10 cellular contexts compared by ENCODE assay signal in the genomic region with DNA sequence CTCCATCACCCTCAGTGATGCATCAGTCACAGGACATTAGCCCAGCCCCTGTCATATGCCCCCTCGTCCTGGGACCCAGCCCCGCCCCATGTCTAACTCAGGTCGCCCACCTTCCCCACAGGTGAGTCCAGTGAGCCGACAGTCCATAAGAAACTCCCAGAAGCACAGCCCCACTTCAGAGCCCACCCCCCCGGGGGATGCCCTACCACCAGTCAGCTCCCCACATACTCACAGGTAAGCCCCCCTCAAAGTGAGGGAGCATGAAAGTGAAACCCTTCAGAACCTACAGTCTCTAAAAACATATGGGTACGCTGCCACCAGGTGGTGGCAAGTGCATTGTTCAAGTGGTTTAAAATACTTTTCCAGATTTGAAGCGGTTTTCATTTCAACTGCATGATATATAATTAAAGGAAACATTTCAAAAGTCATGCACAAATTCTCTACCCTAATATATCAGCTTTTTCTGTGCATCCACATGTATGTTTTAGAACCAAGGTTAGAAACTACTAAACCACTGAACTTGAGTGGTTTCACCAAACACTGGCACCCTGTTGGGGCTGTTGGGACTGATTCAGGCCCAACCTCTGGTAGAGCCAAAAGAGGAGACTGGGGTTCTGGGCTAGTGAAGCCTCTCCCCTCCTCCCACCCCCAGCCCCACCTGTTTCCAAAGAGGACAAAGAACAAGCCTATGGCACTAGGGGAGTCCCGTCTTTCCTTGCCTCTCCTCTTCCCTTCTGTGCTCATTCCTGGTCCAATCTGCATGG. TPM values are rescaled to one million over a fixed set of nuclear protein-coding genes. Genes with fewer than 3 reads are reported as not detected.
DNase-seq lines count a peak whose midpoint lies in the region; ATAC-seq and TF ChIP-seq lines count a peak whose summit lies in the region.
"Had no signal": no experiment of that assay in that cellular context is flagged by ENCODE, and none has a peak within 500 bp of the region (broad histone marks: within the 10 kb centered on the region; RNA-seq: fewer than 3 reads in every experiment).

No MANE protein-coding gene starts in this region.

- H3K36me3 ChIP-seq in gastrocnemius medialis: no peaks in the 10 kb centered on the region
- H3K36me3 ChIP-seq: HAP-1 had no signal

- in situ Hi-C loops in gastrocnemius medialis (cut with MboI; ENCODE audit: low sequenced_read_pairs in 4 of 4): loop anchor here in 3 of 4 donors (25.0 kb wide), 1 partner anchor 161 kb away; a partner anchor contains a TSS

- no peaks in the 10 kb centered on the region for H3K36me3 Mint-ChIP-seq in activated T-cell treated with anti-CD3 and anti-CD28 coated beads, Interleukin-2, amount 50 U/mL, for 4 hours (ENCODE audit: insufficient read depth)

- TF ChIP-seq CTCF in 22Rv1 (IDR thresholded peaks at IDR 0.05) (peak; percentile 72), foreskin keratinocyte (conservative IDR thresholded peaks at IDR 0.05) (peak; percentile 75), gastrocnemius medialis (IDR thresholded peaks at IDR 0.05 in 4 of 5, conservative IDR thresholded peaks at IDR 0.05 in 1 of 5) (peak; percentile 44 to 73 (median 67))

- no peak for TF ChIP-seq POLR2A in gastrocnemius medialis (IDR thresholded peaks at IDR 0.05)

- H3K27ac ChIP-seq in 22Rv1 (no peak overlapping the region), foreskin keratinocyte (no peak overlapping the region), gastrocnemius medialis (no peak overlapping the region)
- H3K27ac ChIP-seq: epithelial cell of prostate had no signal

- H3K9me3 Mint-ChIP-seq in activated T-cell treated with anti-CD3 and anti-CD28 coated beads, Interleukin-2, amount 50 U/mL, for 4 hours: no peaks in the 10 kb centered on the region

- peaks cover 16% of the 10 kb centered on the region for H3K4me1 Mint-ChIP-seq in activated T-cell treated with anti-CD3 and anti-CD28 coated beads, Interleukin-2, amount 50 U/mL, for 4 hours (ENCODE audit: low read depth)

- peak in 1 of 2 donors; percentile 25 for ATAC-seq in activated T-cell treated with anti-CD3 and anti-CD28 coated beads, Interleukin-2, amount 50 U/mL, for 4 hours
- no peak for ATAC-seq in foreskin keratinocyte
- ATAC-seq in gastrocnemius medialis: peak in 1 of 2 donors; percentile 64
- no peak for ATAC-seq in GM21825 (IDR thresholded peaks at IDR 0.05; ENCODE audit: unreplicated experiment)

- DNase-seq in ELR (ENCODE audit: low read depth): peak; percentile 68
- peak; percentile 20 for DNase-seq in NCI-H2196 treated with DMSO at 0.1 percent for 48 hours (lab: John Stamatoyannopoulos, UW; ENCODE audit: unreplicated experiment)
- peak; percentile 38 for DNase-seq in activated T-cell treated with anti-CD3 and anti-CD28 coated beads, Interleukin-2, amount 50 U/mL, for 4 hours
- DNase-seq in foreskin keratinocyte: no peak
- DNase-seq in gastrocnemius medialis: no peak
- no peak for DNase-seq in hippocampal formation (lab: John Stamatoyannopoulos, UW)

- no peak overlapping the region for H3K4me3 ChIP-seq in gastrocnemius medialis
- H3K4me3 ChIP-seq: HAP-1 had no signal

- no peaks in the 10 kb centered on the region for H3K9me3 ChIP-seq in gastrocnemius medialis
- H3K9me3 ChIP-seq: HAP-1 had no signal

- intact Hi-C loops in gastrocnemius medialis (cut with DNase I; ENCODE audit: low total_unique reads): loop anchor here (1.0 kb wide), 1 partner anchor 168 kb away; no protein-coding TSS in a partner anchor

- no peaks in the 10 kb centered on the region for H3K27me3 ChIP-seq in foreskin keratinocyte
- H3K27me3 ChIP-seq in gastrocnemius medialis: peaks cover 58 to 78% (median 73%) of the 10 kb centered on the region in 3 donors

- H3K27me3 Mint-ChIP-seq in activated T-cell treated with anti-CD3 and anti-CD28 coated beads, Interleukin-2, amount 50 U/mL, for 4 hours (ENCODE audit: low read depth): peaks cover 8% of the 10 kb centered on the region

- H3K4me1 ChIP-seq in foreskin keratinocyte: no peaks in the 10 kb centered on the region
- H3K4me1 ChIP-seq in gastrocnemius medialis: peaks cover 4 to 29% of the 10 kb centered on the region in 2 donors

- peak overlapping the region; percentile 65 for H3K4me3 Mint-ChIP-seq in activated T-cell treated with anti-CD3 and anti-CD28 coated beads, Interleukin-2, amount 50 U/mL, for 4 hours

RNA-seq across cellular contexts. Expression of a gene that starts 17.3 kb away (rescaled TPM):
- 10 to 100 TPM in 1 of 3 donors, 1 to 10 TPM in 2; 5.2 to 13.0 (median 7.0) TPM for total RNA-seq in activated T-cell treated with anti-CD3 and anti-CD28 coated beads, Interleukin-2, amount 50 U/mL, for 4 hours
- total RNA-seq in foreskin keratinocyte (48.4 and 61.9 TPM in 2 replicates), gastrocnemius medialis (1 to 10 TPM in 3 of 4 donors, under 1 TPM in 1; 0.42 to 3.3 (median 1.8) TPM)
- polyA plus RNA-seq in foreskin keratinocyte: 60.8 and 67.0 TPM in 2 replicates

RNA-seq across cellular contexts. Expression of a gene that starts 24.0 kb away (rescaled TPM):
- total RNA-seq in activated T-cell treated with anti-CD3 and anti-CD28 coated beads, Interleukin-2, amount 50 U/mL, for 4 hours: 100 to 1,000 TPM; 281 to 316 (median 313) TPM
- total RNA-seq in foreskin keratinocyte (172 and 177 TPM in 2 replicates), gastrocnemius medialis (100 to 1,000 TPM in 3 of 4 donors, 10 to 100 TPM in 1; 98.6 to 167 (median 153) TPM)
- 227 TPM in 2 replicates for polyA plus RNA-seq in foreskin keratinocyte

RNA-seq across cellular contexts. Expression of a gene that starts 27.7 kb away (rescaled TPM):
- total RNA-seq in activated T-cell treated with anti-CD3 and anti-CD28 coated beads, Interleukin-2, amount 50 U/mL, for 4 hours: 1 to 10 TPM; 6.8 to 7.5 (median 7.0) TPM
- total RNA-seq in foreskin keratinocyte (12.1 and 19.7 TPM in 2 replicates), gastrocnemius medialis (10 to 100 TPM in 3 of 4 donors, 1 to 10 TPM in 1; 3.2 to 22.3 (median 14.3) TPM)
- 14.3 and 19.3 TPM in 2 replicates for polyA plus RNA-seq in foreskin keratinocyte

RNA-seq across cellular contexts. Expression of a gene that starts 28.3 kb away (rescaled TPM):
- total RNA-seq in activated T-cell treated with anti-CD3 and anti-CD28 coated beads, Interleukin-2, amount 50 U/mL, for 4 hours: 10 to 100 TPM; 53.1 to 59.6 (median 54.5) TPM
- total RNA-seq in foreskin keratinocyte (16.0 and 16.8 TPM in 2 replicates), gastrocnemius medialis (10 to 100 TPM; 14.8 to 42.4 (median 25.2) TPM)
- 13.5 and 13.6 TPM in 2 replicates for polyA plus RNA-seq in foreskin keratinocyte

RNA-seq across cellular contexts. Expression of a gene that starts 54.0 kb away (rescaled TPM):
- 10 to 100 TPM; 48.3 to 49.8 (median 49.7) TPM for total RNA-seq in activated T-cell treated with anti-CD3 and anti-CD28 coated beads, Interleukin-2, amount 50 U/mL, for 4 hours
- total RNA-seq in foreskin keratinocyte (37.0 and 37.9 TPM in 2 replicates), gastrocnemius medialis (10 to 100 TPM in 2 of 4 donors, 1 to 10 TPM in 2; 3.5 to 10.6 (median 9.4) TPM)
- 24.7 and 24.9 TPM in 2 replicates for polyA plus RNA-seq in foreskin keratinocyte

Comparison
In these comparisons a context has a peak if more than half of its experiments do, and no peak if none do; other contexts are left out.
1. DNase-seq: peak in ELR (single experiment), NCI-H2196 treated with DMSO at 0.1 percent for 48 hours (single experiment) and activated T-cell treated with anti-CD3 and anti-CD28 coated beads, Interleukin-2, amount 50 U/mL, for 4 hours (single experiment); none in foreskin keratinocyte (0 of 2), gastrocnemius medialis (0 of 2) and hippocampal formation (0 of 2).
2. Peak in every context shown above with its lines, with median percentiles within 50 percentile points of each other: CTCF ChIP-seq.